Comparison of ENCODE assay signal across 3 cellular contexts in genomic region chr6:79168695-79168980, GRCh38.
TF ChIP-seq lines count a peak whose summit lies in the region.

No MANE protein-coding gene starts in this region.

TF ChIP-seq in SK-N-SH, 30 proteins besides CTCF, POLR2A, EP300 and RAD21:
- TF ChIP-seq YY1 (IDR thresholded peaks at IDR 0.05; ENCODE audit: low read depth) (no peak), GATA2 (CRISPR knock-in tag; IDR thresholded peaks at IDR 0.05) (0 out of 2 replicates have a peak, but pooled peaks have one; percentile 5), FOXJ3 (CRISPR knock-in tag; IDR thresholded peaks at IDR 0.05) (no peak)
TF ChIP-seq in SK-N-SH: peak in this region for 1.

TF ChIP-seq in SK-N-SH treated with all-trans-retinoic acid at 6 μM for 48 hours, 23 proteins besides CTCF, POLR2A, EP300 and RAD21:
- TF ChIP-seq ISL1 (CRISPR knock-in tag; IDR thresholded peaks at IDR 0.05) (no peak), CREB5 (CRISPR knock-in tag; IDR thresholded peaks at IDR 0.05; ENCODE audit: low read depth) (no peak), CSRNP3 (CRISPR knock-in tag; IDR thresholded peaks at IDR 0.05) (no peak), OSR1 (CRISPR knock-in tag; IDR thresholded peaks at IDR 0.05) (no peak), ZC3H10 (CRISPR knock-in tag; IDR thresholded peaks at IDR 0.05) (no peak), ZFP3 (CRISPR knock-in tag; IDR thresholded peaks at IDR 0.05) (no peak), TSHZ2 (CRISPR knock-in tag; IDR thresholded peaks at IDR 0.05) (no peak), TOX (CRISPR knock-in tag; IDR thresholded peaks at IDR 0.05; ENCODE audit: borderline replicate concordance) (no peak), ZNF70 (CRISPR knock-in tag; IDR thresholded peaks at IDR 0.05) (no peak), ZNF8 (CRISPR knock-in tag; IDR thresholded peaks at IDR 0.05) (no peak), ARNTL (CRISPR knock-in tag; IDR thresholded peaks at IDR 0.05; ENCODE audit: borderline replicate concordance, low read depth) (no peak), BACH2 (CRISPR knock-in tag; IDR thresholded peaks at IDR 0.05; ENCODE audit: borderline replicate concordance) (no peak), SNAI2 (CRISPR knock-in tag; IDR thresholded peaks at IDR 0.05) (no peak), PPARA (CRISPR knock-in tag; IDR thresholded peaks at IDR 0.05; ENCODE audit: borderline replicate concordance) (no peak), RARB (CRISPR knock-in tag; IDR thresholded peaks at IDR 0.05) (no peak), ZNF565 (CRISPR knock-in tag; conservative IDR thresholded peaks at IDR 0.05; ENCODE audit: low read depth) (no peak), CSDC2 (CRISPR knock-in tag; IDR thresholded peaks at IDR 0.05) (no peak), GLIS3 (CRISPR knock-in tag; IDR thresholded peaks at IDR 0.05) (no peak)
- TF ChIP-seq, protein P1, sequence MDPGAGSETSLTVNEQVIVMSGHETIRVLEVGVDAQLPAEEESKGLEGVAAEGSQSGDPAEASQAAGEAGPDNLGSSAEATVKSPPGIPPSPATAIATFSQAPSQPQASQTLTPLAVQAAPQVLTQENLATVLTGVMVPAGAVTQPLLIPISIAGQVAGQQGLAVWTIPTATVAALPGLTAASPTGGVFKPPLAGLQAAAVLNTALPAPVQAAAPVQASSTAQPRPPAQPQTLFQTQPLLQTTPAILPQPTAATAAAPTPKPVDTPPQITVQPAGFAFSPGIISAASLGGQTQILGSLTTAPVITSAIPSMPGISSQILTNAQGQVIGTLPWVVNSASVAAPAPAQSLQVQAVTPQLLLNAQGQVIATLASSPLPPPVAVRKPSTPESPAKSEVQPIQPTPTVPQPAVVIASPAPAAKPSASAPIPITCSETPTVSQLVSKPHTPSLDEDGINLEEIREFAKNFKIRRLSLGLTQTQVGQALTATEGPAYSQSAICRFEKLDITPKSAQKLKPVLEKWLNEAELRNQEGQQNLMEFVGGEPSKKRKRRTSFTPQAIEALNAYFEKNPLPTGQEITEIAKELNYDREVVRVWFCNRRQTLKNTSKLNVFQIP (CRISPR knock-in tag; IDR thresholded peaks at IDR 0.05; ENCODE audit: borderline replicate concordance, low read depth), result no peak
- TF ChIP-seq, protein P2, sequence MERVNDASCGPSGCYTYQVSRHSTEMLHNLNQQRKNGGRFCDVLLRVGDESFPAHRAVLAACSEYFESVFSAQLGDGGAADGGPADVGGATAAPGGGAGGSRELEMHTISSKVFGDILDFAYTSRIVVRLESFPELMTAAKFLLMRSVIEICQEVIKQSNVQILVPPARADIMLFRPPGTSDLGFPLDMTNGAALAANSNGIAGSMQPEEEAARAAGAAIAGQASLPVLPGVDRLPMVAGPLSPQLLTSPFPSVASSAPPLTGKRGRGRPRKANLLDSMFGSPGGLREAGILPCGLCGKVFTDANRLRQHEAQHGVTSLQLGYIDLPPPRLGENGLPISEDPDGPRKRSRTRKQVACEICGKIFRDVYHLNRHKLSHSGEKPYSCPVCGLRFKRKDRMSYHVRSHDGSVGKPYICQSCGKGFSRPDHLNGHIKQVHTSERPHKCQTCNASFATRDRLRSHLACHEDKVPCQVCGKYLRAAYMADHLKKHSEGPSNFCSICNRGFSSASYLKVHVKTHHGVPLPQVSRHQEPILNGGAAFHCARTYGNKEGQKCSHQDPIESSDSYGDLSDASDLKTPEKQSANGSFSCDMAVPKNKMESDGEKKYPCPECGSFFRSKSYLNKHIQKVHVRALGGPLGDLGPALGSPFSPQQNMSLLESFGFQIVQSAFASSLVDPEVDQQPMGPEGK (CRISPR knock-in tag; IDR thresholded peaks at IDR 0.05; ENCODE audit: borderline replicate concordance), result no peak

TF ChIP-seq in H1, 55 proteins besides CTCF, POLR2A, EP300 and RAD21:
- TF ChIP-seq ATF3 (IDR thresholded peaks at IDR 0.05; ENCODE audit: insufficient read depth, low read depth, low read length) (no peak), TAF7 (optimal IDR thresholded peaks at IDR 0.05; ENCODE audit: borderline replicate concordance, low read depth, low read length) (no peak)
